In genomic region chr22:18558939-18559338, GRCh38 we compare ENCODE assay signal across 6 cellular contexts. TPM values are rescaled to one million over a fixed set of nuclear protein-coding genes. Genes with fewer than 3 reads are reported as not detected.
"Had no signal": no experiment of that assay in that cellular context is flagged by ENCODE, and none has a peak within 500 bp of the region (broad histone marks: within the 10 kb centered on the region; RNA-seq: fewer than 3 reads in every experiment).

No MANE protein-coding gene starts in this region.

RNA-seq across cellular contexts. Expression of gene TMEM191B, which starts 31.3 kb away (rescaled TPM):
- total RNA-seq: IMR-90 had no signal

RNA-seq across cellular contexts. Expression of gene GGTLC3, which starts 41.0 kb away (rescaled TPM):
- total RNA-seq: GM23338, H1, H9, HFFc6, HT1080, IMR-90 had no signal
- polyA plus RNA-seq: GM23338, H1, IMR-90 had no signal
